In the genomic region with DNA sequence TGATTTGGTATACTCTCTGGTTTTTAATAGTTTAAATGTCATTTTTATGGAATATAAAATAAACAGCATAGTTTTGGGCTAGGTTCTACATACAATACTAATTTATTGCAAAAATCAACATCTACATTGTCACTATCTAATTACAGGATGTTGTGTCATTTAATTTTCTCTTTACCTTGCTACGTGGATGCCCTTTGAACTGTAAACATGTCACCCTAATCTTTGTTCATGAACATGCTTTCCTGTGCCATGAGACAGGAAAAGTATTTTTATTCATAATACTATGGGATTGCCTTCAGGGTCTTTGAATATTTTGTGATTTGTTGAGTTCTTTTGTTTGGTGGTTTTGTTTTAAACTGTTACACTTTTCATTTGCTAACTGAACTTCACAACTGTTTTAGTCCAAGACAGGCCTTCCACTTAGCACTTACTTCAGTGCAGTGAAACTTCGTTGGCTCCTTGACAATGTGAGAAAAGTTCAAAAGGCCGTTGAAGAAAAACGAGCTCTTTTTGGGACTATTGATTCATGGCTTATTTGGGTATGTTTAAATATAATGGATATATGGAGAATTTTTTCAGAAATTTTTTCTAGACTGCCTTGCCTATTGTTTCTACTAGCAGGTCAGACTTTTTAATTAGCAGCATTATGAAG, we compare ENCODE assay signal across 1 cellular context.
TF ChIP-seq lines count a peak whose summit lies in the region.

No MANE protein-coding gene starts in this region.

TF ChIP-seq in HepG2, 621 proteins besides CTCF, POLR2A, EP300 and RAD21 (continued from another document and continues in another):
- no peak for TF ChIP-seq ARID2 (CRISPR knock-in tag; IDR thresholded peaks at IDR 0.05; ENCODE audit: borderline replicate concordance)
- peak; percentile 19; the same call in 1 of the 2 replicates for TF ChIP-seq CREM (IDR thresholded peaks at IDR 0.05)
- TF ChIP-seq CREM (CRISPR knock-in tag; IDR thresholded peaks at IDR 0.05), result no peak
- TF ChIP-seq, protein P1, sequence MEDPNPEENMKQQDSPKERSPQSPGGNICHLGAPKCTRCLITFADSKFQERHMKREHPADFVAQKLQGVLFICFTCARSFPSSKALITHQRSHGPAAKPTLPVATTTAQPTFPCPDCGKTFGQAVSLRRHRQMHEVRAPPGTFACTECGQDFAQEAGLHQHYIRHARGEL (CRISPR knock-in tag; IDR thresholded peaks at IDR 0.05), result no peak
- peak; percentile 54 for TF ChIP-seq NR2C2 (CRISPR knock-in tag; IDR thresholded peaks at IDR 0.05; ENCODE audit: borderline replicate concordance)
- TF ChIP-seq, protein P2, sequence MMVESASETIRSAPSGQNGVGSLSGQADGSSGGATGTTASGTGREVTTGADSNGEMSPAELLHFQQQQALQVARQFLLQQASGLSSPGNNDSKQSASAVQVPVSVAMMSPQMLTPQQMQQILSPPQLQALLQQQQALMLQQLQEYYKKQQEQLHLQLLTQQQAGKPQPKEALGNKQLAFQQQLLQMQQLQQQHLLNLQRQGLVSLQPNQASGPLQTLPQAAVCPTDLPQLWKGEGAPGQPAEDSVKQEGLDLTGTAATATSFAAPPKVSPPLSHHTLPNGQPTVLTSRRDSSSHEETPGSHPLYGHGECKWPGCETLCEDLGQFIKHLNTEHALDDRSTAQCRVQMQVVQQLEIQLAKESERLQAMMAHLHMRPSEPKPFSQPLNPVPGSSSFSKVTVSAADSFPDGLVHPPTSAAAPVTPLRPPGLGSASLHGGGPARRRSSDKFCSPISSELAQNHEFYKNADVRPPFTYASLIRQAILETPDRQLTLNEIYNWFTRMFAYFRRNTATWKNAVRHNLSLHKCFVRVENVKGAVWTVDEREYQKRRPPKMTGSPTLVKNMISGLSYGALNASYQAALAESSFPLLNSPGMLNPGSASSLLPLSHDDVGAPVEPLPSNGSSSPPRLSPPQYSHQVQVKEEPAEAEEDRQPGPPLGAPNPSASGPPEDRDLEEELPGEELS (CRISPR knock-in tag; IDR thresholded peaks at IDR 0.05), result peak; percentile 52; the same call in 1 of the 2 replicates
- TF ChIP-seq ETV5 (CRISPR knock-in tag; IDR thresholded peaks at IDR 0.05; ENCODE audit: borderline replicate concordance), result peak; percentile 44; the same call in 1 of the 2 replicates
- no peak for TF ChIP-seq GLI4 (CRISPR knock-in tag; IDR thresholded peaks at IDR 0.05; ENCODE audit: borderline replicate concordance)
- TF ChIP-seq ZEB1 (IDR thresholded peaks at IDR 0.05; ENCODE audit: insufficient replicate concordance, low read depth), result no peak
- no peak for TF ChIP-seq ZKSCAN1 (IDR thresholded peaks at IDR 0.05; ENCODE audit: low read length)
- peak; percentile 33; the same call in 1 of the 2 replicates for TF ChIP-seq SIX1 (CRISPR knock-in tag; IDR thresholded peaks at IDR 0.05; ENCODE audit: borderline replicate concordance)
- TF ChIP-seq ZNF781 (CRISPR knock-in tag; IDR thresholded peaks at IDR 0.05; ENCODE audit: borderline replicate concordance, not compliant biosample characterization), result no peak
- no peak for TF ChIP-seq ZNF329 (CRISPR knock-in tag; IDR thresholded peaks at IDR 0.05; ENCODE audit: low read depth)
- no peak for TF ChIP-seq SRSF1 (optimal IDR thresholded peaks at IDR 0.05; ENCODE audit: low read depth, low read length)
- TF ChIP-seq SMAD3 (CRISPR knock-in tag; IDR thresholded peaks at IDR 0.05), result no peak
- no peak for TF ChIP-seq RERE (CRISPR knock-in tag; IDR thresholded peaks at IDR 0.05; ENCODE audit: low read depth)
- TF ChIP-seq MIXL1 (CRISPR knock-in tag; IDR thresholded peaks at IDR 0.05), result peak; percentile 62; the same call in 1 of the 2 replicates
- 0 out of 2 replicates have a peak, but pooled peaks have one; percentile 39 for TF ChIP-seq SOX5 (CRISPR knock-in tag; IDR thresholded peaks at IDR 0.05; ENCODE audit: borderline replicate concordance)
- peak; percentile 39; the same call in 1 of the 2 replicates for TF ChIP-seq CEBPG (CRISPR knock-in tag; IDR thresholded peaks at IDR 0.05)
- no peak for TF ChIP-seq ZNF713 (CRISPR knock-in tag; IDR thresholded peaks at IDR 0.05)
- TF ChIP-seq SOX13 (IDR thresholded peaks at IDR 0.05), result no peak
- peak in 1 of 2 experiments; percentile 59; a peak in 1 of 4 replicates for TF ChIP-seq SOX13 (CRISPR knock-in tag; conservative IDR thresholded peaks at IDR 0.05 in 1 of 2, IDR thresholded peaks at IDR 0.05 in 1 of 2)
- TF ChIP-seq PBX3 (CRISPR knock-in tag; IDR thresholded peaks at IDR 0.05; ENCODE audit: borderline replicate concordance), result no peak
- TF ChIP-seq TP53 (CRISPR knock-in tag; conservative IDR thresholded peaks at IDR 0.05), result no peak
- no peak for TF ChIP-seq ELF1 (CRISPR knock-in tag; IDR thresholded peaks at IDR 0.05)
- TF ChIP-seq KDM6A (CRISPR knock-in tag; IDR thresholded peaks at IDR 0.05; ENCODE audit: low read depth), result no peak
- peak; percentile 35; the same call in 1 of the 2 replicates for TF ChIP-seq FOXK2 (IDR thresholded peaks at IDR 0.05)
- TF ChIP-seq, protein P3, sequence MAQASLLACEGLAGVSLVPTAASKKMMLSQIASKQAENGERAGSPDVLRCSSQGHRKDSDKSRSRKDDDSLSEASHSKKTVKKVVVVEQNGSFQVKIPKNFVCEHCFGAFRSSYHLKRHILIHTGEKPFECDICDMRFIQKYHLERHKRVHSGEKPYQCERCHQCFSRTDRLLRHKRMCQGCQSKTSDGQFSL (CRISPR knock-in tag; IDR thresholded peaks at IDR 0.05), result no peak
- TF ChIP-seq, protein P4, sequence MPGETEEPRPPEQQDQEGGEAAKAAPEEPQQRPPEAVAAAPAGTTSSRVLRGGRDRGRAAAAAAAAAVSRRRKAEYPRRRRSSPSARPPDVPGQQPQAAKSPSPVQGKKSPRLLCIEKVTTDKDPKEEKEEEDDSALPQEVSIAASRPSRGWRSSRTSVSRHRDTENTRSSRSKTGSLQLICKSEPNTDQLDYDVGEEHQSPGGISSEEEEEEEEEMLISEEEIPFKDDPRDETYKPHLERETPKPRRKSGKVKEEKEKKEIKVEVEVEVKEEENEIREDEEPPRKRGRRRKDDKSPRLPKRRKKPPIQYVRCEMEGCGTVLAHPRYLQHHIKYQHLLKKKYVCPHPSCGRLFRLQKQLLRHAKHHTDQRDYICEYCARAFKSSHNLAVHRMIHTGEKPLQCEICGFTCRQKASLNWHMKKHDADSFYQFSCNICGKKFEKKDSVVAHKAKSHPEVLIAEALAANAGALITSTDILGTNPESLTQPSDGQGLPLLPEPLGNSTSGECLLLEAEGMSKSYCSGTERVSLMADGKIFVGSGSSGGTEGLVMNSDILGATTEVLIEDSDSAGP (CRISPR knock-in tag; IDR thresholded peaks at IDR 0.05; ENCODE audit: borderline replicate concordance), result no peak
- TF ChIP-seq GATAD2A (CRISPR knock-in tag; IDR thresholded peaks at IDR 0.05), result peak; percentile 67
- no peak for TF ChIP-seq ZSCAN9 (CRISPR knock-in tag; IDR thresholded peaks at IDR 0.05; ENCODE audit: borderline replicate concordance)
- peak; percentile 78 for TF ChIP-seq FOXA3 (CRISPR knock-in tag; IDR thresholded peaks at IDR 0.05)
- TF ChIP-seq STAG1 (CRISPR knock-in tag; IDR thresholded peaks at IDR 0.05), result no peak
- no peak for TF ChIP-seq ZMYM2 (CRISPR knock-in tag; IDR thresholded peaks at IDR 0.05)
- no peak for TF ChIP-seq ZNF484 (CRISPR knock-in tag; IDR thresholded peaks at IDR 0.05; ENCODE audit: borderline replicate concordance, low read depth)
- TF ChIP-seq, protein P5, sequence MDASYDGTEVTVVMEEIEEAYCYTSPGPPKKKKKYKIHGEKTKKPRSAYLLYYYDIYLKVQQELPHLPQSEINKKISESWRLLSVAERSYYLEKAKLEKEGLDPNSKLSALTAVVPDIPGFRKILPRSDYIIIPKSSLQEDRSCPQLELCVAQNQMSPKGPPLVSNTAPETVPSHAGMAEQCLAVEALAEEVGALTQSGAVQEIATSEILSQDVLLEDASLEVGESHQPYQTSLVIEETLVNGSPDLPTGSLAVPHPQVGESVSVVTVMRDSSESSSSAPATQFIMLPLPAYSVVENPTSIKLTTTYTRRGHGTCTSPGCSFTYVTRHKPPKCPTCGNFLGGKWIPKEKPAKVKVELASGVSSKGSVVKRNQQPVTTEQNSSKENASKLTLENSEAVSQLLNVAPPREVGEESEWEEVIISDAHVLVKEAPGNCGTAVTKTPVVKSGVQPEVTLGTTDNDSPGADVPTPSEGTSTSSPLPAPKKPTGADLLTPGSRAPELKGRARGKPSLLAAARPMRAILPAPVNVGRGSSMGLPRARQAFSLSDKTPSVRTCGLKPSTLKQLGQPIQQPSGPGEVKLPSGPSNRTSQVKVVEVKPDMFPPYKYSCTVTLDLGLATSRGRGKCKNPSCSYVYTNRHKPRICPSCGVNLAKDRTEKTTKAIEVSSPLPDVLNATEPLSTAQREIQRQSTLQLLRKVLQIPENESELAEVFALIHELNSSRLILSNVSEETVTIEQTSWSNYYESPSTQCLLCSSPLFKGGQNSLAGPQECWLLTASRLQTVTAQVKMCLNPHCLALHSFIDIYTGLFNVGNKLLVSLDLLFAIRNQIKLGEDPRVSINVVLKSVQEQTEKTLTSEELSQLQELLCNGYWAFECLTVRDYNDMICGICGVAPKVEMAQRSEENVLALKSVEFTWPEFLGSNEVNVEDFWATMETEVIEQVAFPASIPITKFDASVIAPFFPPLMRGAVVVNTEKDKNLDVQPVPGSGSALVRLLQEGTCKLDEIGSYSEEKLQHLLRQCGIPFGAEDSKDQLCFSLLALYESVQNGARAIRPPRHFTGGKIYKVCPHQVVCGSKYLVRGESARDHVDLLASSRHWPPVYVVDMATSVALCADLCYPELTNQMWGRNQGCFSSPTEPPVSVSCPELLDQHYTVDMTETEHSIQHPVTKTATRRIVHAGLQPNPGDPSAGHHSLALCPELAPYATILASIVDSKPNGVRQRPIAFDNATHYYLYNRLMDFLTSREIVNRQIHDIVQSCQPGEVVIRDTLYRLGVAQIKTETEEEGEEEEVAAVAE (CRISPR knock-in tag; IDR thresholded peaks at IDR 0.05; ENCODE audit: borderline replicate concordance), result no peak
- TF ChIP-seq ZNF446 (CRISPR knock-in tag; IDR thresholded peaks at IDR 0.05), result no peak
- TF ChIP-seq ZNF331 (CRISPR knock-in tag; IDR thresholded peaks at IDR 0.05), result no peak
- no peak for TF ChIP-seq REST (IDR thresholded peaks at IDR 0.05; ENCODE audit: borderline replicate concordance in 1 of 2, low read depth in 1 of 2, low read length in 2 of 2)
- no peak for TF ChIP-seq SOX6 (IDR thresholded peaks at IDR 0.05)
- peak; percentile 29; the same call in 1 of the 2 replicates for TF ChIP-seq SOX6 (CRISPR knock-in tag; IDR thresholded peaks at IDR 0.05)
- TF ChIP-seq NCOA2 (CRISPR knock-in tag; IDR thresholded peaks at IDR 0.05), result peak; percentile 42; the same call in 1 of the 2 replicates
